In genomic region chr6:158009935-158010585, GRCh38 we compare ENCODE assay signal across 9 cellular contexts. TPM values are rescaled to one million over a fixed set of nuclear protein-coding genes. Genes with fewer than 3 reads are reported as not detected.
DNase-seq lines count a peak whose midpoint lies in the region; ATAC-seq and TF ChIP-seq lines count a peak whose summit lies in the region.
"Had no signal": no experiment of that assay in that cellular context is flagged by ENCODE, and none has a peak within 500 bp of the region (broad histone marks: within the 10 kb centered on the region; RNA-seq: fewer than 3 reads in every experiment).

No MANE protein-coding gene starts in this region.

- no peaks in the 10 kb centered on the region for H3K9me3 Mint-ChIP-seq in T-cell

- CTCF ChIA-PET in T-cell (lab: Charles Lee): interaction anchor here in 1 of 2 donors (0.5 kb wide), 2 partner anchors 17 to 1844 kb away, joined by 4 to 12 read pairs; no protein-coding TSS in a partner anchor

- no peaks in the 10 kb centered on the region for H3K27me3 ChIP-seq in DND-41 (ENCODE audit: insufficient read depth, low read length, poor library complexity)
- no peaks in the 10 kb centered on the region for H3K27me3 ChIP-seq in hepatocyte
- no peaks in the 10 kb centered on the region for H3K27me3 ChIP-seq in skeletal muscle tissue (ENCODE audit: control insufficient read depth in 3 of 3, insufficient read depth in 3 of 3, low read length in 3 of 3)
- H3K27me3 ChIP-seq: colonic mucosa had no signal

- H3K9me3 ChIP-seq in DND-41 (ENCODE audit: insufficient read depth, low read length, severe bottlenecking) (no peaks in the 10 kb centered on the region), hepatocyte (ENCODE audit: low read depth) (no peaks in the 10 kb centered on the region), skeletal muscle tissue (ENCODE audit: control insufficient read depth in 3 of 3, low read length in 3 of 3) (no peaks in the 10 kb centered on the region)
- H3K9me3 ChIP-seq: colonic mucosa had no signal

- H3K9ac ChIP-seq in DND-41 (ENCODE audit: low read depth, low read length): 0 out of 2 replicates have a peak overlapping the region, but pooled peaks have one; percentile 19
- H3K9ac ChIP-seq in skeletal muscle tissue (ENCODE audit: low read depth in 1 of 3, low read length in 3 of 3): peak overlapping the region in 1 of 3 donors; percentile 68
- H3K9ac ChIP-seq: parathyroid adenoma had no signal

- H3K27me3 Mint-ChIP-seq in T-cell: no peaks in the 10 kb centered on the region

- DNase-seq in DND-41 (no peak), T-cell (no peak), hepatocyte (ENCODE audit: low spot score) (no peak), dermis blood vessel endothelial cell (no peak), LoVo (ENCODE audit: low spot score) (no peak)
- DNase-seq: colonic mucosa had no signal

- ATAC-seq in DND-41 (ENCODE audit: insufficient read depth, low read depth) (no peak), T-cell (replicated peaks in 1 of 4) (no peak), HG02981 (IDR thresholded peaks at IDR 0.05; ENCODE audit: unreplicated experiment) (no peak)

- H3K79me2 ChIP-seq in DND-41 (ENCODE audit: insufficient read depth, low read length) (peaks cover 86% of the 10 kb centered on the region), hepatocyte (peaks cover 76% of the 10 kb centered on the region)
- H3K79me2 ChIP-seq: parathyroid adenoma had no signal

- POLR2A ChIA-PET in T-cell (lab: Charles Lee): interaction anchor here in 1 of 2 donors (0.6 kb wide), 1 partner anchor 42 kb away, joined by 4 read pairs; no protein-coding TSS in a partner anchor

- H3K4me1 ChIP-seq in DND-41 (ENCODE audit: insufficient read depth, low read length) (peaks cover 46% of the 10 kb centered on the region), hepatocyte (ENCODE audit: insufficient read depth) (peaks cover 6% of the 10 kb centered on the region), skeletal muscle tissue (ENCODE audit: control insufficient read depth in 3 of 3, insufficient read depth in 3 of 3, low read length in 3 of 3) (peaks cover 14 to 20% (median 18%) of the 10 kb centered on the region in 3 donors)
- H3K4me1 ChIP-seq: colonic mucosa had no signal

- H2AFZ ChIP-seq in DND-41 (ENCODE audit: low read depth, low read length): no peak overlapping the region
- H2AFZ ChIP-seq in hepatocyte: no peak overlapping the region

- WGBS in hepatocyte (ENCODE audit: low lambda C conversion rate, missing lambda C conversion rate): 97% methylated on average over 6 of the region's 6 CpGs

- H3K36me3 ChIP-seq in DND-41 (ENCODE audit: insufficient read depth, low read length) (no peaks in the 10 kb centered on the region), hepatocyte (replicated peaks; ENCODE audit: insufficient read depth, low read depth) (no peaks in the 10 kb centered on the region), skeletal muscle tissue (ENCODE audit: control insufficient read depth in 3 of 3, insufficient read depth in 3 of 3, low read length in 3 of 3) (no peaks in the 10 kb centered on the region)
- H3K36me3 ChIP-seq: colonic mucosa had no signal

- TF ChIP-seq CTCF in DND-41 (IDR thresholded peaks at IDR 0.05; ENCODE audit: borderline replicate concordance, extremely low read depth, low read length, poor library complexity, severe bottlenecking) (no peak), hepatocyte (IDR thresholded peaks at IDR 0.05; ENCODE audit: poor library complexity) (no peak)

- H3K27ac ChIP-seq in DND-41 (ENCODE audit: low read length) (peak overlapping the region; percentile 63), hepatocyte (peak overlapping the region; percentile 74), skeletal muscle tissue (ENCODE audit: low read depth, low read length) (no peak overlapping the region)
- H3K27ac ChIP-seq: colonic mucosa had no signal

- peaks cover 10% of the 10 kb centered on the region for H3K36me3 Mint-ChIP-seq in T-cell

- 0 out of 2 replicates have a peak overlapping the region, but pooled peaks have one; percentile 24 for H3K4me2 ChIP-seq in DND-41 (ENCODE audit: insufficient read depth, low read length)
- H3K4me2 ChIP-seq in hepatocyte: no peak overlapping the region

- H3K4me1 Mint-ChIP-seq in T-cell: peaks cover 80 to 95% (median 86%) of the 10 kb centered on the region in 3 donors

- peak overlapping the region; percentile 91 to 95 for H3K27ac Mint-ChIP-seq in T-cell

- H3K4me3 Mint-ChIP-seq in T-cell: peak overlapping the region in 2 of 3 donors; percentile 74 to 85

- H3K9me2 ChIP-seq in hepatocyte (replicated peaks; ENCODE audit: insufficient read depth): no peaks in the 10 kb centered on the region

- H4K20me1 ChIP-seq in DND-41 (ENCODE audit: insufficient read depth, low read length) (peaks cover 40% of the 10 kb centered on the region), hepatocyte (ENCODE audit: insufficient read depth, poor library complexity, severe bottlenecking) (no peaks in the 10 kb centered on the region)

- no peak overlapping the region for H3K4me3 ChIP-seq in DND-41 (ENCODE audit: low read depth in 1 of 2, low read length in 2 of 2)
- no peak overlapping the region for H3K4me3 ChIP-seq in hepatocyte
- peak overlapping the region in 2 of 3 donors; percentile 40 to 52 for H3K4me3 ChIP-seq in skeletal muscle tissue (ENCODE audit: low read length in 3 of 3)
- H3K4me3 ChIP-seq: colonic mucosa had no signal

RNA-seq across cellular contexts. Expression of gene SYNJ2, which starts 28.4 kb away (rescaled TPM):
- 10 to 100 TPM; 20.0 to 37.0 (median 22.3) TPM for total RNA-seq in T-cell
- 15.4 and 15.6 TPM in 2 replicates for total RNA-seq in hepatocyte
- polyA plus RNA-seq in hepatocyte: 16.5 and 21.4 TPM in 2 replicates
- total RNA-seq in skeletal muscle tissue: 8.4 TPM
- total RNA-seq in dermis blood vessel endothelial cell: 29.6 and 34.7 TPM in 2 replicates

Comparison
In these comparisons a context has a peak if more than half of its experiments do, and no peak if none do; other contexts are left out.
1. H3K4me3 ChIP-seq: peak in skeletal muscle tissue (2 of 3); none in DND-41 (0 of 2) and hepatocyte (single experiment).